Comparison of ENCODE assay signal across 2 cellular contexts in genomic region chr2:62381672-62382071, GRCh38.
TF ChIP-seq lines count a peak whose summit lies in the region.

No MANE protein-coding gene starts in this region.

TF ChIP-seq in HepG2, 621 proteins besides CTCF, POLR2A, EP300 and RAD21 (continues in another document):
- TF ChIP-seq ZNF430 (CRISPR knock-in tag; IDR thresholded peaks at IDR 0.05) (no peak), AKNA (CRISPR knock-in tag; IDR thresholded peaks at IDR 0.05; ENCODE audit: borderline replicate concordance) (no peak), ZNF749 (CRISPR knock-in tag; IDR thresholded peaks at IDR 0.05; ENCODE audit: borderline replicate concordance) (no peak), ARID4A (CRISPR knock-in tag; IDR thresholded peaks at IDR 0.05; ENCODE audit: borderline replicate concordance) (no peak), ZNF235 (CRISPR knock-in tag; IDR thresholded peaks at IDR 0.05; ENCODE audit: borderline replicate concordance) (no peak), ZNF142 (CRISPR knock-in tag; IDR thresholded peaks at IDR 0.05) (no peak)

TF ChIP-seq in endothelial cell of umbilical vein, 7 proteins besides CTCF, POLR2A, EP300 and RAD21:
- TF ChIP-seq GATA2 (IDR thresholded peaks at IDR 0.05; ENCODE audit: insufficient read depth, insufficient read length, low read depth, low read length) (no peak), JUN (IDR thresholded peaks at IDR 0.05; ENCODE audit: borderline replicate concordance, insufficient read depth, insufficient read length, low read depth) (no peak)
